14 cellular contexts compared by ENCODE assay signal in the genomic region with DNA sequence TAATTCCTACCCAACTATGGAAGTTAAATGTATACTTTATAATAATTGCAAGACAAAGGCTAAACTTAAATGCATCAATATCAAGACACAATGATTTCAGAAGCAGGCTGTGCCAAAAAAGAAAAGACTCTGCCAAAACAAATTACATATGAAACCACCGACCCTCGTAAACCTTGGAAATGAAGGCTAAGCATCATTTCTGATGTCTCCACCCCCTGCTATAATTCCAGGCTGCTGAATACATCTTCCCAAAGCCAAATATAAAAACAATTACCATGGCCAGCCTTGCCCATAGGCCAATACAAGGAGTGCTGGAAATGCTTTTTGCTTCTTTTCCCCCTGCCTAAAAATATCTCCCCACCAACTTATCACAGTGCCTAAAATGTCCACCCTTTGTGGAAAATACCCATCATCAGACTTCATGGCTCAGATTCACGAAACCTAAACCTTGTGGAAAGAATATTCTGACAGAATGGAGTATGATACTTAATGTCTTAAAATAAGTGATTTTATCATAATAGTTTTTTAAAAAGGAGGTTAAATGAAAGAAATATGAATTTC. TPM values are rescaled to one million over a fixed set of nuclear protein-coding genes. Genes with fewer than 3 reads are reported as not detected.
A peak's percentile ranks its signal among the peaks of the same experiment; 100 is the strongest.
DNase-seq lines count a peak whose midpoint lies in the region; ATAC-seq and TF ChIP-seq lines count a peak whose summit lies in the region.
"Had no signal": no experiment of that assay in that cellular context is flagged by ENCODE, and none has a peak within 500 bp of the region (broad histone marks: within the 10 kb centered on the region; RNA-seq: fewer than 3 reads in every experiment).

No MANE protein-coding gene starts in this region.

- H3K4me3 ChIP-seq in AG09309 (ENCODE audit: control insufficient read depth, low read depth, low read length) = no peak overlapping the region
- H3K4me3 ChIP-seq in astrocyte of the cerebellum (ENCODE audit: low read depth, low read length) = no peak overlapping the region
- H3K4me3 ChIP-seq in transverse colon = no peak overlapping the region
- H3K4me3 ChIP-seq: breast epithelium had no signal

- H3K27me3 ChIP-seq in transverse colon = no peaks in the 10 kb centered on the region
- H3K27me3 ChIP-seq: breast epithelium had no signal

- no peak for TF ChIP-seq POLR2A in transverse colon (IDR thresholded peaks at IDR 0.05)

- TF ChIP-seq CTCF in AG09309 (IDR thresholded peaks at IDR 0.05; ENCODE audit: control insufficient read depth, insufficient read depth, low read depth, low read length, missing control alignments) = no peak
- no peak for TF ChIP-seq CTCF in astrocyte of the cerebellum (IDR thresholded peaks at IDR 0.05; ENCODE audit: low read depth, low read length, missing control alignments)
- no peak for TF ChIP-seq CTCF in transverse colon (IDR thresholded peaks at IDR 0.05)
- no peak for TF ChIP-seq CTCF in RWPE1 (conservative IDR thresholded peaks at IDR 0.05; ENCODE audit: low read depth)

- in situ Hi-C loops in astrocyte of the cerebellum (cut with HindIII; ENCODE audit: low sequenced_read_pairs) (no loop called here), transverse colon (cut with MboI; ENCODE audit: low pct_ligation_motif_present in 1 of 4, low pct_unique_long_range_greater_than_20kb in 1 of 4, low sequenced_read_pairs in 3 of 4) (no loop called here)

- WGBS in transverse colon (ENCODE audit: low coverage in 1 of 2), 2 donors = 23 to 50% methylated on average over 3 of the region's 3 CpGs

- ATAC-seq in HG02884 (IDR thresholded peaks at IDR 0.05; ENCODE audit: unreplicated experiment) = no peak

- no peaks in the 10 kb centered on the region for H3K36me3 ChIP-seq in transverse colon
- H3K36me3 ChIP-seq: breast epithelium had no signal

- no peaks in the 10 kb centered on the region for H3K9me3 ChIP-seq in transverse colon
- H3K9me3 ChIP-seq: breast epithelium had no signal

- H3K4me1 ChIP-seq in transverse colon = peaks cover 0 to 9% (median 7%) of the 10 kb centered on the region in 4 donors

- no peak for TF ChIP-seq EP300 in transverse colon (IDR thresholded peaks at IDR 0.05; ENCODE audit: low read depth)

- CTCF ChIA-PET in RWPE1 (lab: Yijun Ruan, JAX) = no interaction called here

- DNase-seq in AG09309 (ENCODE audit: low read depth) (peak; percentile 76), GM03348 (ENCODE audit: low spot score) (peak; percentile 46), astrocyte of the cerebellum (ENCODE audit: low read depth) (peak; percentile 9), iris pigment epithelial cell (ENCODE audit: low read depth) (peak; percentile 34), NCI-H774 (lab: John Stamatoyannopoulos, UW) (no peak), transverse colon (no peak), RWPE1 (ENCODE audit: low spot score) (no peak)
- DNase-seq: activated CD4-positive, alpha-beta T cell treated with anti-CD3 and anti-CD28 coated beads, Interleukin-2, amount 10 ng/mL, durations not matched to agents 7 days and 5 days; activated naive CD4-positive, alpha-beta T cell treated with anti-CD3 and anti-CD28 coated beads, Interleukin-2, amount 10 ng/mL, durations not matched to agents 7 days and 5 days; midbrain; NCI-H1092 treated with DMSO at 0.1 percent for 48 hours; NCI-H526 had no signal

- H3K27ac ChIP-seq in transverse colon (peak overlapping the region in 1 of 4 donors; percentile 17), RWPE1 (no peak overlapping the region)
- H3K27ac ChIP-seq: breast epithelium had no signal

- POLR2A ChIA-PET in RWPE1 (lab: Yijun Ruan, JAX; ENCODE audit: low non-redundant PET) = no interaction called here

- intact Hi-C loops in transverse colon (cut with DNase I; ENCODE audit: low total_unique reads) = no loop called here

RNA-seq across cellular contexts. Expression of gene RCAN2, which starts 37.4 kb away (rescaled TPM):
- total RNA-seq in transverse colon = 1 to 10 TPM; 1.9 to 9.5 (median 7.5) TPM

Comparison
In these comparisons a context has a peak if more than half of its experiments do, and no peak if none do; other contexts are left out.
1. DNase-seq: peak in AG09309 (single experiment), GM03348 (single experiment), astrocyte of the cerebellum (single experiment) and iris pigment epithelial cell (single experiment); none in NCI-H774 (single experiment), transverse colon (single experiment) and RWPE1 (single experiment).